In genomic region chr20:37346232-37346525, GRCh38 we compare ENCODE assay signal across 9 cellular contexts. TPM values are rescaled to one million over a fixed set of nuclear protein-coding genes. Genes with fewer than 3 reads are reported as not detected.
A peak's percentile ranks its signal among the peaks of the same experiment; 100 is the strongest.
DNase-seq lines count a peak whose midpoint lies in the region; ATAC-seq, FAIRE-seq and TF ChIP-seq lines count a peak whose summit lies in the region.
"Had no signal": no experiment of that assay in that cellular context is flagged by ENCODE, and none has a peak within 500 bp of the region (broad histone marks: within the 10 kb centered on the region; RNA-seq: fewer than 3 reads in every experiment).

No MANE protein-coding gene starts in this region.

- peaks cover 10% of the 10 kb centered on the region for H3K36me3 Mint-ChIP-seq in neural progenitor cell
- H3K36me3 Mint-ChIP-seq: naive thymus-derived CD4-positive, alpha-beta T cell had no signal

- H3K9me3 ChIP-seq in HUES48 (ENCODE audit: control insufficient read depth, insufficient read depth, low read length) (no peaks in the 10 kb centered on the region), neural progenitor cell (ENCODE audit: low read depth) (no peaks in the 10 kb centered on the region)

- H3K4me2 ChIP-seq in neural progenitor cell, result peak overlapping the region; percentile 94

- no peak overlapping the region for H2AFZ ChIP-seq in neural progenitor cell (replicated peaks)

- no peak for ATAC-seq in HG03565 (IDR thresholded peaks at IDR 0.05; ENCODE audit: unreplicated experiment)

- no peak overlapping the region for H3K27ac Mint-ChIP-seq in neural progenitor cell

- peaks cover 44% of the 10 kb centered on the region for H4K20me1 ChIP-seq in neural progenitor cell (ENCODE audit: low read depth)

- H3F3A ChIP-seq in neural progenitor cell (ENCODE audit: low read depth), result peaks cover 29% of the 10 kb centered on the region

- H3K27me3 Mint-ChIP-seq in neural progenitor cell (ENCODE audit: insufficient read depth, low read depth), result peaks cover 5% of the 10 kb centered on the region

- H3K79me2 ChIP-seq in neural progenitor cell (ENCODE audit: low read depth), result peaks cover 57% of the 10 kb centered on the region

- H3K4me1 ChIP-seq in HUES48 (ENCODE audit: control insufficient read depth, insufficient read depth, low read length), result peaks cover 6% of the 10 kb centered on the region; the same call in 1 of the 2 replicates
- H3K4me1 ChIP-seq in neural progenitor cell, result peaks cover 9% of the 10 kb centered on the region

- no peaks in the 10 kb centered on the region for H3K27me3 ChIP-seq in HUES48 (ENCODE audit: control insufficient read depth, insufficient read depth, low read length)
- H3K27me3 ChIP-seq in dorsolateral prefrontal cortex, result peaks cover 0 to 16% (median 0%) of the 10 kb centered on the region in 45 donors
- H3K27me3 ChIP-seq in neural progenitor cell, result no peaks in the 10 kb centered on the region

- H3K27ac ChIP-seq in HUES48 (ENCODE audit: low read depth, low read length), result peak overlapping the region; percentile 72
- H3K27ac ChIP-seq in dorsolateral prefrontal cortex, result peak overlapping the region in 47 of 59 donors; percentile 15 to 87 (median 71)
- peak overlapping the region; percentile 50 for H3K27ac ChIP-seq in neural progenitor cell

- TF ChIP-seq CTCF in AG10803 (conservative IDR thresholded peaks at IDR 0.05; ENCODE audit: low read length) (no peak), dorsolateral prefrontal cortex (IDR thresholded peaks at IDR 0.05 in 54 of 56, conservative IDR thresholded peaks at IDR 0.05 in 2 of 56; ENCODE audit: low read depth in 1 of 56, partially characterized antibody in 56 of 56) (no peak), neural progenitor cell (IDR thresholded peaks at IDR 0.05) (no peak)

- peaks cover 50% of the 10 kb centered on the region for H3K4me1 Mint-ChIP-seq in neural progenitor cell

- no peak overlapping the region for H3K4me3 Mint-ChIP-seq in neural progenitor cell

- H3K9ac ChIP-seq in HUES48 (ENCODE audit: low read depth, low read length) (no peak overlapping the region), neural progenitor cell (peak overlapping the region; percentile 66)

- no peak for TF ChIP-seq POLR2A in GM12891 (IDR thresholded peaks at IDR 0.05; ENCODE audit: low read depth, low read length)

- intact Hi-C loops in dorsolateral prefrontal cortex (cut with DNase I), result no loop called here

- FAIRE-seq in GM12891 (lab: Jason Lieb, UNC), result no peak

- no peaks in the 10 kb centered on the region for H3K9me3 Mint-ChIP-seq in neural progenitor cell
- H3K9me3 Mint-ChIP-seq: naive thymus-derived CD4-positive, alpha-beta T cell had no signal

- H3K36me3 ChIP-seq in HUES48 (ENCODE audit: control insufficient read depth, insufficient read depth, low read length), result peaks cover 7% of the 10 kb centered on the region; the same call in 1 of the 2 replicates
- H3K36me3 ChIP-seq in neural progenitor cell, result no peaks in the 10 kb centered on the region

- H3K4me3 ChIP-seq in AG10803 (ENCODE audit: low read length) (peak overlapping the region; percentile 78), HUES48 (ENCODE audit: low read depth, low read length) (peak overlapping the region; percentile 59; the same call in 1 of the 2 replicates), dorsolateral prefrontal cortex (peak overlapping the region; percentile 16 to 79 (median 67)), neural progenitor cell (peak overlapping the region; percentile 78)

- DNase-seq in AG10803 (ENCODE audit: low read depth), result no peak
- DNase-seq in dorsolateral prefrontal cortex, result no peak
- no peak for DNase-seq in neural progenitor cell (ENCODE audit: low spot score)
- no peak for DNase-seq in midbrain (lab: John Stamatoyannopoulos, UW)
- DNase-seq in SKM-1 treated with dmso at 0.1 percent for 144 hours (lab: John Stamatoyannopoulos, UW; ENCODE audit: unreplicated experiment), result no peak
- DNase-seq in GM12891 (ENCODE audit: insufficient read length, low spot score), result no peak

TF ChIP-seq in GM12891, 5 proteins besides CTCF, POLR2A, EP300 and RAD21:
- TF ChIP-seq POU2F2 (IDR thresholded peaks at IDR 0.05; ENCODE audit: low read depth, low read length), result no peak
- TF ChIP-seq SPI1 (IDR thresholded peaks at IDR 0.05; ENCODE audit: low read depth, low read length), result no peak
- TF ChIP-seq POLR2AphosphoS5 (IDR thresholded peaks at IDR 0.05; ENCODE audit: low read depth, low read length), result no peak
- no peak for TF ChIP-seq PAX5 (IDR thresholded peaks at IDR 0.05; ENCODE audit: insufficient read depth, low read length, severe bottlenecking)
- TF ChIP-seq TAF1 (IDR thresholded peaks at IDR 0.05; ENCODE audit: low read depth, low read length), result no peak

RNA-seq across cellular contexts. Expression of gene SRC, which starts 0.2 kb away (rescaled TPM):
- total RNA-seq in dorsolateral prefrontal cortex (10 to 100 TPM; 14.4 to 53.8 (median 34.1) TPM), neural progenitor cell (ENCODE audit: low replicate concordance) (15.4 and 47.4 TPM in 2 replicates)
- 24.6 TPM for polyA plus RNA-seq in GM12891 (2012; ENCODE audit: low read depth, missing spikeins)

RNA-seq across cellular contexts. Expression of gene MANBAL, which starts 56.7 kb away (rescaled TPM):
- total RNA-seq in dorsolateral prefrontal cortex (10 to 100 TPM; 30.3 to 66.2 (median 44.9) TPM), neural progenitor cell (ENCODE audit: low replicate concordance) (32.7 and 44.8 TPM in 2 replicates)
- polyA plus RNA-seq in GM12891 (2012; ENCODE audit: low read depth, missing spikeins), result 17.5 TPM
